8 cellular contexts compared by ENCODE assay signal in the genomic region with DNA sequence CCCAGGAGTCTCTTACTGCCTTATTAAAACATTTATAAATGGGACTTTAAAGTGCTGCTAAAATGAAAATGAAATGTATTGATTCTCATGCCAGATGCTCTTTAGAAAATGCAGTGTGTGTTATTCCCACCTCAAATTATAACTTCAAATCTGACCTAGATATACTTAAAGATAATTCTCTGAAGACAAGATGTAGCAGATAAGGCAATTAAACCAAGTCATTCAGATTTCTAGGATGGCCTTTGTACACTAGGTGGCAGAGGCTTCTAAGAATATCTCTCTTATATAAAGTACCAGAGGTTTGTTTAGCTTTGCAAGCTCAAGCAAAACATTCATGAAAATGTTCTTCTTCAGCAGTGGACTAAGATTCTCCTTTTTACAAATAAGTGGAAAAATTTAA. TPM values are rescaled to one million over a fixed set of nuclear protein-coding genes. Genes with fewer than 3 reads are reported as not detected.
DNase-seq lines count a peak whose midpoint lies in the region; ATAC-seq and TF ChIP-seq lines count a peak whose summit lies in the region.

No MANE protein-coding gene starts in this region.

- no peak overlapping the region for H3K18ac ChIP-seq in H9 (ENCODE audit: insufficient read length, low read depth, low read length)

- H4K5ac ChIP-seq in H9 (ENCODE audit: insufficient read length, low read depth, low read length) = no peak overlapping the region

- H2BK120ac ChIP-seq in H9 (ENCODE audit: low read depth, low read length, poor library complexity, severe bottlenecking) = no peak overlapping the region

- H4K8ac ChIP-seq in H9 (replicated peaks; ENCODE audit: insufficient read length, low read depth, low read length) = no peak overlapping the region

- H2BK15ac ChIP-seq in H9 (ENCODE audit: low read depth, low read length) = no peak overlapping the region

- peaks cover 18% of the 10 kb centered on the region for H3K4me1 Mint-ChIP-seq in CD8-positive, alpha-beta T cell (ENCODE audit: low read depth)
- peaks cover 4% of the 10 kb centered on the region in 2 experiments; a peak in 1 of 4 replicates for H3K4me1 Mint-ChIP-seq in H9
- H3K4me1 Mint-ChIP-seq in activated CD4-positive, alpha-beta memory T cell treated with anti-CD3 and anti-CD28 coated beads for 36 hours (ENCODE audit: low read depth) = peaks cover 9% of the 10 kb centered on the region

- H2BK5ac ChIP-seq in H9 (ENCODE audit: insufficient read length, low read length) = no peak overlapping the region

- peaks cover 18% of the 10 kb centered on the region for H3K27me3 Mint-ChIP-seq in CD8-positive, alpha-beta T cell (ENCODE audit: low read depth)
- H3K27me3 Mint-ChIP-seq in H9 (ENCODE audit: low read depth) = no peaks in the 10 kb centered on the region
- H3K27me3 Mint-ChIP-seq in activated CD4-positive, alpha-beta memory T cell treated with anti-CD3 and anti-CD28 coated beads for 36 hours = peaks cover 28% of the 10 kb centered on the region

- no peaks in the 10 kb centered on the region for H3K36me3 Mint-ChIP-seq in CD8-positive, alpha-beta T cell
- no peaks in the 10 kb centered on the region for H3K36me3 Mint-ChIP-seq in H9 (ENCODE audit: insufficient read depth in 1 of 3, low read depth in 3 of 3)
- H3K36me3 Mint-ChIP-seq in activated CD4-positive, alpha-beta memory T cell treated with anti-CD3 and anti-CD28 coated beads for 36 hours = no peaks in the 10 kb centered on the region

- no peak overlapping the region for H3K56ac ChIP-seq in H9 (ENCODE audit: insufficient read length, low read depth, low read length)

- H4K20me1 ChIP-seq in H9 (ENCODE audit: control insufficient read depth, insufficient read depth, insufficient read length) = no peaks in the 10 kb centered on the region

- intact Hi-C loops in CD8-positive, alpha-beta T cell (cut with DNase I, micrococcal nuclease) = loop anchor here (5.0 kb wide), 2 partner anchors 312 to 473 kb away; no protein-coding TSS in a partner anchor
- intact Hi-C loops in activated CD4-positive, alpha-beta memory T cell treated with anti-CD3 and anti-CD28 coated beads for 36 hours (cut with micrococcal nuclease) = no loop called here

- TF ChIP-seq CTCF in CD8-positive, alpha-beta T cell (IDR thresholded peaks at IDR 0.05) = no peak
- TF ChIP-seq CTCF in H9 (conservative IDR thresholded peaks at IDR 0.05) = peak; percentile 53
- peak; percentile 15; the same call in 1 of the 2 replicates for TF ChIP-seq CTCF in WERI-Rb-1 (IDR thresholded peaks at IDR 0.05; ENCODE audit: low read depth, low read length)
- TF ChIP-seq CTCF in kidney epithelial cell (IDR thresholded peaks at IDR 0.05; ENCODE audit: insufficient read depth, low read length, poor library complexity, severe bottlenecking) = peak; percentile 37

- H2AFZ ChIP-seq in H9 (ENCODE audit: low read length) = no peak overlapping the region

- no peak overlapping the region for H3K14ac ChIP-seq in H9 (ENCODE audit: insufficient read depth, low read length)

- DNase-seq in CD8-positive, alpha-beta T cell = no peak
- no peak for DNase-seq in H9
- no peak for DNase-seq in WERI-Rb-1
- no peak for DNase-seq in kidney epithelial cell (ENCODE audit: low read depth)
- no peak for DNase-seq in inferior parietal cortex (ENCODE audit: extremely low spot score)
- no peak for DNase-seq in stimulated activated CD8-positive, alpha-beta memory T cell treated with anti-CD3 and anti-CD28 coated beads, Interleukin-4, amount 100 ng/mL, for 48 hours
- no peak for DNase-seq in activated CD4-positive, alpha-beta memory T cell treated with anti-CD3 and anti-CD28 coated beads for 36 hours
- no peak for DNase-seq in stimulated activated CD4-positive, alpha-beta T cell treated with anti-CD3 and anti-CD28 coated beads, Interleukin-2, amount 100 ng/mL, for 48 hours

- no peak overlapping the region for H2BK12ac ChIP-seq in H9 (ENCODE audit: insufficient read length, low read depth, low read length)

- H2AK5ac ChIP-seq in H9 (ENCODE audit: insufficient read length, low read length) = no peak overlapping the region

- POLR2A ChIA-PET in CD8-positive, alpha-beta T cell (lab: Charles Lee) = no interaction called here
- POLR2A ChIA-PET in activated CD4-positive, alpha-beta memory T cell treated with anti-CD3 and anti-CD28 coated beads for 36 hours (lab: Charles Lee) = no interaction called here

- no peak overlapping the region for H3K4me2 ChIP-seq in H9 (ENCODE audit: insufficient read depth, insufficient read length, low read length)

- no peak overlapping the region for H3K9ac ChIP-seq in H9 (ENCODE audit: extremely low read depth, insufficient read length, low read length)

- no peaks in the 10 kb centered on the region for H3K9me3 ChIP-seq in CD8-positive, alpha-beta T cell (ENCODE audit: low read length)
- H3K9me3 ChIP-seq in H9 (ENCODE audit: control insufficient read depth, low read depth, low read length) (no peaks in the 10 kb centered on the region), WERI-Rb-1 (ENCODE audit: severe bottlenecking) (no peaks in the 10 kb centered on the region)

- H2BK20ac ChIP-seq in H9 (ENCODE audit: low read depth, low read length, poor library complexity, severe bottlenecking) = no peak overlapping the region

- no peak overlapping the region for H3K23ac ChIP-seq in H9 (ENCODE audit: insufficient read length, low read depth, low read length)

- H3K23me2 ChIP-seq in H9 (ENCODE audit: insufficient read length, low read depth, low read length, poor library complexity, severe bottlenecking) = no peaks in the 10 kb centered on the region

- no peak overlapping the region for H3K4me3 ChIP-seq in CD8-positive, alpha-beta T cell (ENCODE audit: low read depth, low read length)
- H3K4me3 ChIP-seq in WERI-Rb-1 (ENCODE audit: low read depth, low read length) = peak overlapping the region; percentile 40; the same call in 1 of the 2 replicates
- H3K4me3 ChIP-seq in kidney epithelial cell (ENCODE audit: low read depth, low read length) = no peak overlapping the region

- no peak overlapping the region for H3K4me3 Mint-ChIP-seq in CD8-positive, alpha-beta T cell
- no peak overlapping the region for H3K4me3 Mint-ChIP-seq in H9
- H3K4me3 Mint-ChIP-seq in activated CD4-positive, alpha-beta memory T cell treated with anti-CD3 and anti-CD28 coated beads for 36 hours = no peak overlapping the region

- no peaks in the 10 kb centered on the region for H3K79me1 ChIP-seq in H9 (ENCODE audit: insufficient read depth, low read depth, low read length, poor library complexity, severe bottlenecking)

- H3K4me1 ChIP-seq in CD8-positive, alpha-beta T cell (ENCODE audit: insufficient read depth, low read length) = peaks cover 18% of the 10 kb centered on the region
- H3K4me1 ChIP-seq in H9 (ENCODE audit: insufficient read depth, low read length) = no peaks in the 10 kb centered on the region

- no peak overlapping the region for H3K4ac ChIP-seq in H9 (ENCODE audit: low read depth, low read length)

- H3K79me2 ChIP-seq in H9 (ENCODE audit: insufficient read depth, low read length) = no peaks in the 10 kb centered on the region

- H3K27me3 ChIP-seq in CD8-positive, alpha-beta T cell (ENCODE audit: insufficient read depth, low read length) = no peaks in the 10 kb centered on the region
- H3K27me3 ChIP-seq in H9 (ENCODE audit: insufficient read depth, low read length) (no peaks in the 10 kb centered on the region), WERI-Rb-1 (ENCODE audit: insufficient read depth, low read depth, severe bottlenecking) (no peaks in the 10 kb centered on the region), kidney epithelial cell (ENCODE audit: control insufficient read depth, insufficient read depth, low read length) (no peaks in the 10 kb centered on the region)

- CTCF ChIA-PET in CD8-positive, alpha-beta T cell (lab: Charles Lee) = interaction anchor here (0.6 to 1.3 kb wide), 5 partner anchors 9 to 316 kb away, joined by 4 to 5 read pairs (median 4); no protein-coding TSS in a partner anchor
- CTCF ChIA-PET in activated CD4-positive, alpha-beta memory T cell treated with anti-CD3 and anti-CD28 coated beads for 36 hours (lab: Charles Lee) = interaction anchor here (0.6 to 1.9 kb wide), 5 partner anchors 11 to 549 kb away, joined by 3 to 9 read pairs (median 5); no protein-coding TSS in a partner anchor

- no peaks in the 10 kb centered on the region for H3K9me3 Mint-ChIP-seq in CD8-positive, alpha-beta T cell
- no peaks in the 10 kb centered on the region for H3K9me3 Mint-ChIP-seq in H9
- H3K9me3 Mint-ChIP-seq in activated CD4-positive, alpha-beta memory T cell treated with anti-CD3 and anti-CD28 coated beads for 36 hours = no peaks in the 10 kb centered on the region

- no peaks in the 10 kb centered on the region for H3K36me3 ChIP-seq in CD8-positive, alpha-beta T cell (ENCODE audit: insufficient read depth, low read length)
- H3K36me3 ChIP-seq in WERI-Rb-1 = no peaks in the 10 kb centered on the region
- H3K36me3 ChIP-seq in kidney epithelial cell (ENCODE audit: control insufficient read depth, insufficient read depth, low read length) = no peaks in the 10 kb centered on the region

- peak overlapping the region; percentile 7 for H3K27ac Mint-ChIP-seq in CD8-positive, alpha-beta T cell
- no peak overlapping the region for H3K27ac Mint-ChIP-seq in H9
- no peak overlapping the region for H3K27ac Mint-ChIP-seq in activated CD4-positive, alpha-beta memory T cell treated with anti-CD3 and anti-CD28 coated beads for 36 hours

- H3K27ac ChIP-seq in CD8-positive, alpha-beta T cell (ENCODE audit: low read depth, low read length) = no peak overlapping the region
- no peak overlapping the region for H3K27ac ChIP-seq in H9 (ENCODE audit: insufficient read length, low read depth, low read length)
- H3K27ac ChIP-seq in WERI-Rb-1 = no peak overlapping the region

- H4K91ac ChIP-seq in H9 (ENCODE audit: insufficient read length, low read depth, low read length) = no peak overlapping the region

- peak; percentile 36 for ATAC-seq in CD8-positive, alpha-beta T cell

- H3T11ph ChIP-seq in H9 (ENCODE audit: low read length) = no peak overlapping the region

RNA-seq across cellular contexts. Expression of gene GOLGA8B, which starts 26.9 kb away (rescaled TPM):
- 100 to 1,000 TPM; 303 to 342 TPM for total RNA-seq in CD8-positive, alpha-beta T cell
- total RNA-seq in H9 (2021) = 37.1 and 42.1 TPM in 2 replicates
- total RNA-seq in kidney epithelial cell = 45.2 and 59.3 TPM in 2 replicates
- total RNA-seq in activated CD4-positive, alpha-beta memory T cell treated with anti-CD3 and anti-CD28 coated beads for 36 hours = 100 to 1,000 TPM in 1 of 2 experiments, 10 to 100 TPM in 1; 85.2 to 103 TPM
